ENCODE assay signal across 2 cellular contexts in the genomic region with DNA sequence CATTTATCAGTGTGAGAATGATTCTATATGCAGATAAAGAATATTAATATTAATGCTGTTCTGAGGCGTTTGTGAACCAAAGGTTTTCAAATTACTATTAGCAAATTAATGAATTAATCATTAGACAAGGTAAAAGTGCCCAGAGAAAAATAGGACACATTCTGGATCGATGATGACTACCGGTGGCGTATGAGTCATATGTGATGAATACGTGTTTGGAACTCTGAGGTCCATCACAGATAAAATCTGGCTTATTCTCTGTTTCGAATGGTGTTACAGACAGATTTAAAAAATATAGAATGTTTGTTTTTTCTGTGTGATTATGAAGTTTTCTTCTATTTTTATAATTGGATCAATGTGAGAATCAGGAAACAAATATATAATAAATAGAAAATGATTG.
TF ChIP-seq lines count a peak whose summit lies in the region.

No MANE protein-coding gene starts in this region.

TF ChIP-seq in A549, 52 proteins besides CTCF, POLR2A, EP300 and RAD21 (continued from another document):
- peak; percentile 77 for TF ChIP-seq JUNB (IDR thresholded peaks at IDR 0.05)
- TF ChIP-seq NPAS2 (CRISPR knock-in tag; IDR thresholded peaks at IDR 0.05; ENCODE audit: borderline replicate concordance), result no peak
- TF ChIP-seq, protein P1, sequence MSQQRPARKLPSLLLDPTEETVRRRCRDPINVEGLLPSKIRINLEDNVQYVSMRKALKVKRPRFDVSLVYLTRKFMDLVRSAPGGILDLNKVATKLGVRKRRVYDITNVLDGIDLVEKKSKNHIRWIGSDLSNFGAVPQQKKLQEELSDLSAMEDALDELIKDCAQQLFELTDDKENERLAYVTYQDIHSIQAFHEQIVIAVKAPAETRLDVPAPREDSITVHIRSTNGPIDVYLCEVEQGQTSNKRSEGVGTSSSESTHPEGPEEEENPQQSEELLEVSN (IDR thresholded peaks at IDR 0.05; ENCODE audit: borderline replicate concordance, low read depth), result no peak

TF ChIP-seq in HCT116, 20 proteins besides CTCF, POLR2A, EP300 and RAD21:
- TF ChIP-seq, protein P2, sequence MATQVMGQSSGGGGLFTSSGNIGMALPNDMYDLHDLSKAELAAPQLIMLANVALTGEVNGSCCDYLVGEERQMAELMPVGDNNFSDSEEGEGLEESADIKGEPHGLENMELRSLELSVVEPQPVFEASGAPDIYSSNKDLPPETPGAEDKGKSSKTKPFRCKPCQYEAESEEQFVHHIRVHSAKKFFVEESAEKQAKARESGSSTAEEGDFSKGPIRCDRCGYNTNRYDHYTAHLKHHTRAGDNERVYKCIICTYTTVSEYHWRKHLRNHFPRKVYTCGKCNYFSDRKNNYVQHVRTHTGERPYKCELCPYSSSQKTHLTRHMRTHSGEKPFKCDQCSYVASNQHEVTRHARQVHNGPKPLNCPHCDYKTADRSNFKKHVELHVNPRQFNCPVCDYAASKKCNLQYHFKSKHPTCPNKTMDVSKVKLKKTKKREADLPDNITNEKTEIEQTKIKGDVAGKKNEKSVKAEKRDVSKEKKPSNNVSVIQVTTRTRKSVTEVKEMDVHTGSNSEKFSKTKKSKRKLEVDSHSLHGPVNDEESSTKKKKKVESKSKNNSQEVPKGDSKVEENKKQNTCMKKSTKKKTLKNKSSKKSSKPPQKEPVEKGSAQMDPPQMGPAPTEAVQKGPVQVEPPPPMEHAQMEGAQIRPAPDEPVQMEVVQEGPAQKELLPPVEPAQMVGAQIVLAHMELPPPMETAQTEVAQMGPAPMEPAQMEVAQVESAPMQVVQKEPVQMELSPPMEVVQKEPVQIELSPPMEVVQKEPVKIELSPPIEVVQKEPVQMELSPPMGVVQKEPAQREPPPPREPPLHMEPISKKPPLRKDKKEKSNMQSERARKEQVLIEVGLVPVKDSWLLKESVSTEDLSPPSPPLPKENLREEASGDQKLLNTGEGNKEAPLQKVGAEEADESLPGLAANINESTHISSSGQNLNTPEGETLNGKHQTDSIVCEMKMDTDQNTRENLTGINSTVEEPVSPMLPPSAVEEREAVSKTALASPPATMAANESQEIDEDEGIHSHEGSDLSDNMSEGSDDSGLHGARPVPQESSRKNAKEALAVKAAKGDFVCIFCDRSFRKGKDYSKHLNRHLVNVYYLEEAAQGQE (IDR thresholded peaks at IDR 0.05; ENCODE audit: low read depth), result no peak
- 0 out of 2 replicates have a peak, but pooled peaks have one; percentile 58 for TF ChIP-seq CBX3 (IDR thresholded peaks at IDR 0.05; ENCODE audit: low read depth)
- no peak for TF ChIP-seq EZH2 (IDR thresholded peaks at IDR 0.05)
- no peak for TF ChIP-seq YY1 (IDR thresholded peaks at IDR 0.05; ENCODE audit: extremely low read depth, insufficient replicate concordance, low read depth, low read length)
- TF ChIP-seq, protein P3, sequence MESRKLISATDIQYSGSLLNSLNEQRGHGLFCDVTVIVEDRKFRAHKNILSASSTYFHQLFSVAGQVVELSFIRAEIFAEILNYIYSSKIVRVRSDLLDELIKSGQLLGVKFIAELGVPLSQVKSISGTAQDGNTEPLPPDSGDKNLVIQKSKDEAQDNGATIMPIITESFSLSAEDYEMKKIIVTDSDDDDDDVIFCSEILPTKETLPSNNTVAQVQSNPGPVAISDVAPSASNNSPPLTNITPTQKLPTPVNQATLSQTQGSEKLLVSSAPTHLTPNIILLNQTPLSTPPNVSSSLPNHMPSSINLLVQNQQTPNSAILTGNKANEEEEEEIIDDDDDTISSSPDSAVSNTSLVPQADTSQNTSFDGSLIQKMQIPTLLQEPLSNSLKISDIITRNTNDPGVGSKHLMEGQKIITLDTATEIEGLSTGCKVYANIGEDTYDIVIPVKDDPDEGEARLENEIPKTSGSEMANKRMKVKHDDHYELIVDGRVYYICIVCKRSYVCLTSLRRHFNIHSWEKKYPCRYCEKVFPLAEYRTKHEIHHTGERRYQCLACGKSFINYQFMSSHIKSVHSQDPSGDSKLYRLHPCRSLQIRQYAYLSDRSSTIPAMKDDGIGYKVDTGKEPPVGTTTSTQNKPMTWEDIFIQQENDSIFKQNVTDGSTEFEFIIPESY (IDR thresholded peaks at IDR 0.05; ENCODE audit: extremely low read depth, insufficient replicate concordance, low read length), result no peak
- no peak for TF ChIP-seq POLR2AphosphoS5 (IDR thresholded peaks at IDR 0.05; ENCODE audit: low read depth, low read length)
- TF ChIP-seq SP1 (IDR thresholded peaks at IDR 0.05; ENCODE audit: low read depth), result peak; percentile 61
- TF ChIP-seq JUND (IDR thresholded peaks at IDR 0.05), result peak; percentile 77
- TF ChIP-seq, protein P4, sequence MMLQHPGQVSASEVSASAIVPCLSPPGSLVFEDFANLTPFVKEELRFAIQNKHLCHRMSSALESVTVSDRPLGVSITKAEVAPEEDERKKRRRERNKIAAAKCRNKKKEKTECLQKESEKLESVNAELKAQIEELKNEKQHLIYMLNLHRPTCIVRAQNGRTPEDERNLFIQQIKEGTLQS (IDR thresholded peaks at IDR 0.05), result no peak
- TF ChIP-seq CEBPB (IDR thresholded peaks at IDR 0.05; ENCODE audit: low read depth), result no peak
- no peak for TF ChIP-seq TCF7L2 (IDR thresholded peaks at IDR 0.05; ENCODE audit: borderline replicate concordance, extremely low read depth, insufficient read depth, insufficient read length)
- TF ChIP-seq ELF1 (IDR thresholded peaks at IDR 0.05; ENCODE audit: borderline replicate concordance, low read depth), result no peak
- TF ChIP-seq, protein P5, sequence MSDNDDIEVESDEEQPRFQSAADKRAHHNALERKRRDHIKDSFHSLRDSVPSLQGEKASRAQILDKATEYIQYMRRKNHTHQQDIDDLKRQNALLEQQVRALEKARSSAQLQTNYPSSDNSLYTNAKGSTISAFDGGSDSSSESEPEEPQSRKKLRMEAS (IDR thresholded peaks at IDR 0.05), result no peak
- TF ChIP-seq EGR1 (IDR thresholded peaks at IDR 0.05; ENCODE audit: low read depth), result no peak
- 0 out of 2 replicates have a peak, but pooled peaks have one; percentile 32 for TF ChIP-seq SIN3A (IDR thresholded peaks at IDR 0.05; ENCODE audit: low read depth)
- TF ChIP-seq SRF (IDR thresholded peaks at IDR 0.05; ENCODE audit: low read depth), result 0 out of 2 replicates have a peak, but pooled peaks have one; percentile 22
- no peak for TF ChIP-seq ZFX (IDR thresholded peaks at IDR 0.05)
- TF ChIP-seq ZNF274 (IDR thresholded peaks at IDR 0.05; ENCODE audit: low read depth, low read length), result no peak
- TF ChIP-seq EZH2phosphoT487 (IDR thresholded peaks at IDR 0.05; ENCODE audit: borderline replicate concordance), result no peak
- TF ChIP-seq FOSL1 (IDR thresholded peaks at IDR 0.05; ENCODE audit: low read depth), result peak; percentile 89
